ENCODE assay signal across 23 cellular contexts in genomic region chr10:89522463-89522862, GRCh38. TPM values are rescaled to one million over a fixed set of nuclear protein-coding genes. Genes with fewer than 3 reads are reported as not detected.
DNase-seq lines count a peak whose midpoint lies in the region; ATAC-seq and TF ChIP-seq lines count a peak whose summit lies in the region.
"Had no signal": no experiment of that assay in that cellular context is flagged by ENCODE, and none has a peak within 500 bp of the region (broad histone marks: within the 10 kb centered on the region; RNA-seq: fewer than 3 reads in every experiment).

No MANE protein-coding gene starts in this region.

- no peaks in the 10 kb centered on the region for H3K79me1 ChIP-seq in mesenchymal stem cell (replicated peaks; ENCODE audit: low read length, poor library complexity, severe bottlenecking)

- no peaks in the 10 kb centered on the region for H4K20me1 ChIP-seq in GM23248 (ENCODE audit: insufficient read depth)

- H3K4me2 ChIP-seq in GM23248 (ENCODE audit: unreplicated experiment) (no peak overlapping the region), mesenchymal stem cell (ENCODE audit: low read length, poor library complexity, severe bottlenecking) (no peak overlapping the region)
- H3K4me2 ChIP-seq: smooth muscle cell had no signal

- ATAC-seq in GM19452 (IDR thresholded peaks at IDR 0.05; ENCODE audit: unreplicated experiment): no peak
- ATAC-seq: activated T-helper 17 cell treated with anti-CD3 and anti-CD28 coated beads, Interleukin-2, amount 50 U/mL, for 72 hours; stimulated activated naive CD8-positive, alpha-beta T cell treated with anti-CD3 and anti-CD28 coated beads, Interleukin-15, Interleukin-2, amounts not matched to agents 100 U/mL and 50 U/mL, for 24 hours; T-helper 17 cell had no signal

- no peak overlapping the region for H2AFZ ChIP-seq in GM23248
- no peak overlapping the region for H2AFZ ChIP-seq in mesenchymal stem cell (ENCODE audit: low read depth, low read length)

- H3K9ac ChIP-seq in GM23248: no peak overlapping the region
- no peak overlapping the region for H3K9ac ChIP-seq in mesenchymal stem cell (ENCODE audit: low read length)

- no peak overlapping the region for H4K8ac ChIP-seq in mesenchymal stem cell (ENCODE audit: low read length)

- H3K23ac ChIP-seq in mesenchymal stem cell (ENCODE audit: low read length in 2 of 2): no peak overlapping the region

- H3K4ac ChIP-seq in mesenchymal stem cell (ENCODE audit: low read depth in 1 of 2, low read length in 2 of 2): no peak overlapping the region

- WGBS in GM23248 (ENCODE audit: low coverage in 1 of 2, low lambda C conversion rate in 2 of 2, missing lambda C conversion rate in 2 of 2), 2 experiments: 95 to 98% methylated on average over 1 of the region's 1 CpG
- 75% methylated on average over 1 of the region's 1 CpG for WGBS in mesenchymal stem cell

- peaks cover 28% of the 10 kb centered on the region for H3F3A ChIP-seq in GM23248 (ENCODE audit: insufficient read depth)

- H3K27me3 ChIP-seq in GM23248 (replicated peaks; ENCODE audit: insufficient read depth) (no peaks in the 10 kb centered on the region), mesenchymal stem cell (ENCODE audit: control insufficient read depth in 1 of 2, insufficient read depth in 1 of 2, low read length in 2 of 2) (no peaks in the 10 kb centered on the region)
- H3K27me3 ChIP-seq: breast epithelium, SJCRH30, tibial nerve had no signal

- H2AK5ac ChIP-seq in mesenchymal stem cell (ENCODE audit: low read length, severe bottlenecking): no peak overlapping the region

- H4K91ac ChIP-seq in mesenchymal stem cell (ENCODE audit: low read length): no peak overlapping the region

- H3K9me3 ChIP-seq in GM23248 (ENCODE audit: low read depth): no peaks in the 10 kb centered on the region
- no peaks in the 10 kb centered on the region for H3K9me3 ChIP-seq in mesenchymal stem cell (ENCODE audit: control insufficient read depth, low read length)
- H3K9me3 ChIP-seq: breast epithelium, SJCRH30, tibial nerve had no signal

- H3K36me3 ChIP-seq in GM23248 (ENCODE audit: low read depth) (no peaks in the 10 kb centered on the region), mesenchymal stem cell (ENCODE audit: control insufficient read depth in 1 of 2, insufficient read depth in 2 of 2, low read depth in 1 of 2, low read length in 2 of 2) (no peaks in the 10 kb centered on the region)
- H3K36me3 ChIP-seq: breast epithelium, SJCRH30, tibial nerve had no signal

- peaks cover 24% of the 10 kb centered on the region for H3K4me1 ChIP-seq in GM23248 (ENCODE audit: insufficient read depth)
- peaks cover 3% of the 10 kb centered on the region for H3K4me1 ChIP-seq in mesenchymal stem cell (ENCODE audit: control insufficient read depth, insufficient read depth, low read depth, low read length)
- H3K4me1 ChIP-seq: breast epithelium, SJCRH30 had no signal

- no peak overlapping the region for H2BK5ac ChIP-seq in mesenchymal stem cell (ENCODE audit: low read depth, low read length, poor library complexity, severe bottlenecking)

- in situ Hi-C loops in GM23248 (cut with MboI): no loop called here

- TF ChIP-seq CTCF in choroid plexus epithelial cell (conservative IDR thresholded peaks at IDR 0.05; ENCODE audit: low read depth, low read length): no peak

- H3K18ac ChIP-seq in mesenchymal stem cell (ENCODE audit: low read depth in 1 of 2, low read length in 2 of 2): peak overlapping the region in 1 of 2 experiments; percentile 56

- H3K14ac ChIP-seq in mesenchymal stem cell (ENCODE audit: low read length in 2 of 2): no peak overlapping the region

- no peak overlapping the region for H2BK15ac ChIP-seq in mesenchymal stem cell (ENCODE audit: low read depth, poor library complexity, severe bottlenecking)

- H3K4me3 ChIP-seq in GM23248 (no peak overlapping the region), choroid plexus epithelial cell (ENCODE audit: low read depth, low read length) (no peak overlapping the region), mesenchymal stem cell (ENCODE audit: insufficient read depth in 1 of 2, low read depth in 1 of 2, low read length in 2 of 2) (no peak overlapping the region)
- H3K4me3 ChIP-seq: breast epithelium, SJCRH30, smooth muscle cell, tibial nerve had no signal

- no peak overlapping the region for H2BK12ac ChIP-seq in mesenchymal stem cell (ENCODE audit: low read length in 2 of 2)

- H3K27ac ChIP-seq in GM23248 (no peak overlapping the region), mesenchymal stem cell (ENCODE audit: low read length, poor library complexity, severe bottlenecking) (no peak overlapping the region)
- H3K27ac ChIP-seq: SJCRH30 had no signal

- H3K9me2 ChIP-seq in GM23248 (ENCODE audit: insufficient read depth): no peaks in the 10 kb centered on the region

- H3K79me2 ChIP-seq in GM23248 (ENCODE audit: insufficient read depth): no peaks in the 10 kb centered on the region

- no peak overlapping the region for H2BK120ac ChIP-seq in mesenchymal stem cell (ENCODE audit: low read depth, low read length)

- DNase-seq in GM23248: peak; percentile 22
- peak; percentile 15 for DNase-seq in M059J (ENCODE audit: low read depth)
- DNase-seq in choroid plexus epithelial cell (ENCODE audit: low read depth): peak; percentile 71
- DNase-seq in mesenchymal stem cell: peak; percentile 45
- no peak for DNase-seq in HT-29 (ENCODE audit: low spot score)
- DNase-seq in NCI-H345 treated with DMSO at 0.1 percent for 48 hours (lab: John Stamatoyannopoulos, UW; ENCODE audit: unreplicated experiment): no peak
- DNase-seq: activated CD4-positive, alpha-beta T cell treated with anti-CD3 and anti-CD28 coated beads, Interleukin-2, amount 10 ng/mL, durations not matched to agents 7 days and 5 days; activated naive CD8-positive, alpha-beta T cell treated with anti-CD3 and anti-CD28 coated beads, Interleukin-2, amount 10 ng/mL, durations not matched to agents 7 days and 5 days; AML-193; dermis blood vessel endothelial cell; DND-41; H7; NCI-H1417; SJCRH30; stimulated activated CD4-positive, alpha-beta T cell treated with anti-CD3 and anti-CD28 coated beads, Interleukin-2, amount 100 ng/mL, for 48 hours; stimulated activated naive CD8-positive, alpha-beta T cell treated with anti-CD3 and anti-CD28 coated beads, Interleukin-15, Interleukin-2, amounts not matched to agents 100 U/mL and 50 U/mL, for 24 hours; T-helper 17 cell had no signal

RNA-seq across cellular contexts. Expression of gene SLC16A12, which starts 12.9 kb away (rescaled TPM):
- total RNA-seq in GM23248 (2014; rRNA removed; shearing (Covaris generic)): not detected in 2 replicates
- not detected in 2 replicates for polyA plus RNA-seq in GM23248 (2016; fragmentation: Nextera tagmentation; extraction: Ambion mirVana)
- total RNA-seq in M059J (2014; rRNA removed; shearing (Covaris generic)): 0.32 and 1.0 TPM in 2 replicates
- 0.68 TPM for polyA plus RNA-seq in mesenchymal stem cell (2013, experiment 1 of 2)
- polyA plus RNA-seq in mesenchymal stem cell (2013, experiment 2 of 2): 0.59 TPM
- 0.03 and 0.18 TPM in 2 replicates for total RNA-seq in HT-29 (2014; rRNA removed; shearing (Covaris generic))
- total RNA-seq: activated CD4-positive, alpha-beta T cell treated with anti-CD3 and anti-CD28 coated beads, Interleukin-2, amount 10 ng/mL, durations not matched to agents 7 days and 5 days; activated naive CD8-positive, alpha-beta T cell treated with anti-CD3 and anti-CD28 coated beads, Interleukin-2, amount 10 ng/mL, durations not matched to agents 7 days and 5 days; activated T-helper 17 cell treated with anti-CD3 and anti-CD28 coated beads, Interleukin-2, amount 50 U/mL, for 72 hours; neural crest cell; smooth muscle cell; T-helper 17 cell had no signal
- polyA plus RNA-seq: smooth muscle cell had no signal

Comparison
In these comparisons a context has a peak if more than half of its experiments do, and no peak if none do; other contexts are left out.
1. DNase-seq: peak in GM23248 (single experiment), M059J (single experiment), choroid plexus epithelial cell (single experiment) and mesenchymal stem cell (single experiment); none in HT-29 (single experiment) and NCI-H345 treated with DMSO at 0.1 percent for 48 hours (single experiment).